ENCODE assay signal across 11 cellular contexts in the genomic region with DNA sequence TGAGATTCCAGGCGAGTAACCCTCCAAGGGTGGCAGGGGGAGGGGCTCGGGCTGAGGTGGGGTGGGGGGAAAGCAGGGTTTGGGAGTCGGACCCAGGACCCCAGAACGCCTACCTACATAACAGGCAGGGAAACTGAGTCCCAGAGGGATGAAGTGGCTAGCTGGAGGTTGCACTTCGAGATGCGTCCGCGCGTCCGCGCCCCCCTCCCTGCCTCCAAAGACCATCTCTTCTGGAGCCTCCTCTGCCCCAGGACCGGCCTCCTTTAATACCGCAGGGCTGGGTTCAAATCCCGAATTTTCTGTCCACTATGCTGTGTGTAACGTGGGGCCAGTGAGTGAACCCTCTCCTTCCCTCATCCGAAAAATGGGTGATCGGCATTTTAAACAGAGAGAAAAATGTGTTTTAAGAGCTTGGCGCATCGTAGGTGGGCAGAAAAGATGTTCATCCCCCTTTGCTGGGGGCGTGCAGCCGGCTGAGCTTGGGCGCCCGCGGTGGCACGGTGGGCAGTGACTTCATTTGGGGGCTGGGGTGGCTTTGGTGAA. TPM values are rescaled to one million over a fixed set of nuclear protein-coding genes. Genes with fewer than 3 reads are reported as not detected.
DNase-seq lines count a peak whose midpoint lies in the region; ATAC-seq and TF ChIP-seq lines count a peak whose summit lies in the region.
"Had no signal": no experiment of that assay in that cellular context is flagged by ENCODE, and none has a peak within 500 bp of the region (broad histone marks: within the 10 kb centered on the region; RNA-seq: fewer than 3 reads in every experiment).

No MANE protein-coding gene starts in this region.

- peaks cover 22% of the 10 kb centered on the region for H3K4me1 ChIP-seq in CD4-positive, alpha-beta memory T cell (ENCODE audit: insufficient read depth, low read length)
- H3K4me1 ChIP-seq in endodermal cell (ENCODE audit: control insufficient read depth, insufficient read depth, low read length) (no peaks in the 10 kb centered on the region), osteoblast (ENCODE audit: insufficient read depth, low read length) (no peaks in the 10 kb centered on the region), SJCRH30 (no peaks in the 10 kb centered on the region)

- peak overlapping the region; percentile 9 for H3K27ac ChIP-seq in CD4-positive, alpha-beta memory T cell (ENCODE audit: low read depth, low read length)
- no peak overlapping the region for H3K27ac ChIP-seq in endodermal cell (ENCODE audit: low read depth, low read length)
- no peak overlapping the region for H3K27ac ChIP-seq in osteoblast (ENCODE audit: low read depth, low read length)
- no peak overlapping the region for H3K27ac ChIP-seq in SJCRH30

- peak overlapping the region in 1 of 2 donors; percentile 40 for H3K4me3 ChIP-seq in CD4-positive, alpha-beta memory T cell (ENCODE audit: low read length in 2 of 2)
- peak overlapping the region; percentile 76 for H3K4me3 ChIP-seq in endodermal cell (ENCODE audit: low read length)
- H3K4me3 ChIP-seq in osteoblast (ENCODE audit: insufficient read depth, low read length) = no peak overlapping the region
- H3K4me3 ChIP-seq in SJCRH30 = no peak overlapping the region

- H3K4me1 Mint-ChIP-seq in CD4-positive, alpha-beta memory T cell = peaks cover 4 to 24% (median 15%) of the 10 kb centered on the region in 4 donors
- H3K4me1 Mint-ChIP-seq in IgD-negative memory B cell (peaks cover 0 to 3% (median 3%) of the 10 kb centered on the region in 3 donors), endodermal cell (peaks cover 4% of the 10 kb centered on the region), CD14-positive monocyte (peaks cover 3% of the 10 kb centered on the region)

- H3K36me3 ChIP-seq in CD4-positive, alpha-beta memory T cell (ENCODE audit: insufficient read depth, low read length) = no peaks in the 10 kb centered on the region
- H3K36me3 ChIP-seq in endodermal cell (ENCODE audit: control insufficient read depth, insufficient read depth, low read length) = no peaks in the 10 kb centered on the region
- no peaks in the 10 kb centered on the region for H3K36me3 ChIP-seq in osteoblast (ENCODE audit: insufficient read depth, low read length)
- no peaks in the 10 kb centered on the region for H3K36me3 ChIP-seq in SJCRH30

- peaks cover 6% of the 10 kb centered on the region for H3K27me3 ChIP-seq in CD4-positive, alpha-beta memory T cell (ENCODE audit: insufficient read depth, low read length)
- H3K27me3 ChIP-seq in endodermal cell (ENCODE audit: control insufficient read depth, insufficient read depth, low read length, poor library complexity, severe bottlenecking) = peaks cover 7% of the 10 kb centered on the region
- H3K27me3 ChIP-seq in osteoblast (ENCODE audit: insufficient read depth, low read length) = peaks cover 37% of the 10 kb centered on the region
- H3K27me3 ChIP-seq in SJCRH30 = peaks cover 23% of the 10 kb centered on the region

- peak overlapping the region in 5 of 7 donors; percentile 15 to 86 (median 83) for H3K27ac Mint-ChIP-seq in CD4-positive, alpha-beta memory T cell
- H3K27ac Mint-ChIP-seq in IgD-negative memory B cell (no peak overlapping the region), endodermal cell (no peak overlapping the region), CD14-positive monocyte (no peak overlapping the region)

- no peak overlapping the region for H3K9ac ChIP-seq in endodermal cell (ENCODE audit: extremely low read depth, low read length, poor library complexity, severe bottlenecking)

- no peaks in the 10 kb centered on the region for H3K79me2 ChIP-seq in osteoblast (ENCODE audit: insufficient read depth, low read length)

- peaks cover 0 to 3% of the 10 kb centered on the region in 2 donors for H3K27me3 Mint-ChIP-seq in CD4-positive, alpha-beta memory T cell
- H3K27me3 Mint-ChIP-seq in IgD-negative memory B cell (peaks cover 21% of the 10 kb centered on the region), endodermal cell (ENCODE audit: insufficient read depth) (peaks cover 12% of the 10 kb centered on the region), CD14-positive monocyte (ENCODE audit: low read depth in 3 of 3) (peaks cover 47 to 75% (median 54%) of the 10 kb centered on the region in 3 donors)

- 5 to 6% methylated on average over 7 to 25 of the region's 25 CpGs for WGBS in endodermal cell (ENCODE audit: insufficient coverage in 1 of 2, insufficient read length in 1 of 2), 2 experiments

- ATAC-seq in GM18868 (IDR thresholded peaks at IDR 0.05; ENCODE audit: unreplicated experiment) (no peak), esophagus mucosa (no peak)

- POLR2A ChIA-PET in CD4-positive, alpha-beta memory T cell (lab: Charles Lee; ENCODE audit: partially characterized antibody) = interaction anchor here (0.5 to 2.7 kb wide), 6 partner anchors 17 to 1261 kb away, joined by 3 to 36 read pairs (median 4); partner anchors contain the start of genes APBA3 and MRPL54

- H2AFZ ChIP-seq in osteoblast (ENCODE audit: low read length) = no peak overlapping the region

- TF ChIP-seq CTCF in endodermal cell (conservative IDR thresholded peaks at IDR 0.05) = no peak
- TF ChIP-seq CTCF in osteoblast (IDR thresholded peaks at IDR 0.05; ENCODE audit: extremely low read depth, low read depth, low read length) = no peak
- no peak for TF ChIP-seq CTCF in CD14-positive monocyte (IDR thresholded peaks at IDR 0.05)

- H3K36me3 Mint-ChIP-seq in CD4-positive, alpha-beta memory T cell = no peaks in the 10 kb centered on the region
- H3K36me3 Mint-ChIP-seq in IgD-negative memory B cell (no peaks in the 10 kb centered on the region), endodermal cell (ENCODE audit: low read depth) (no peaks in the 10 kb centered on the region), CD14-positive monocyte (peaks cover 2 to 3% of the 10 kb centered on the region in 2 donors)

- H3K4me2 ChIP-seq in osteoblast (ENCODE audit: insufficient read depth, low read length) = no peak overlapping the region

- intact Hi-C loops in CD4-positive, alpha-beta memory T cell (cut with micrococcal nuclease) = loop anchor here (1.0 to 5.0 kb wide), 2 partner anchors 40 to 100 kb away; partner anchors contain the start of gene MRPL54
- intact Hi-C loops in CD14-positive monocyte (cut with micrococcal nuclease) = no loop called here

- no peaks in the 10 kb centered on the region for H4K20me1 ChIP-seq in osteoblast (ENCODE audit: insufficient read depth, low read length)

- DNase-seq in CD4-positive, alpha-beta memory T cell = no peak
- DNase-seq in endodermal cell = no peak
- peak; percentile 60 for DNase-seq in osteoblast (ENCODE audit: insufficient read length, low spot score, missing footprints)
- no peak for DNase-seq in CD14-positive monocyte (ENCODE audit: low spot score)
- no peak for DNase-seq in SJCRH30

- H3K9me3 Mint-ChIP-seq in CD4-positive, alpha-beta memory T cell = no peaks in the 10 kb centered on the region
- H3K9me3 Mint-ChIP-seq in IgD-negative memory B cell (no peaks in the 10 kb centered on the region), endodermal cell (no peaks in the 10 kb centered on the region), CD14-positive monocyte (peaks cover 0 to 14% (median 11%) of the 10 kb centered on the region in 7 donors)

- peak overlapping the region; percentile 79 to 88 (median 85) for H3K4me3 Mint-ChIP-seq in CD4-positive, alpha-beta memory T cell
- H3K4me3 Mint-ChIP-seq in IgD-negative memory B cell (peak overlapping the region in 3 of 4 donors; percentile 72 to 83 (median 82)), endodermal cell (peak overlapping the region; percentile 63), CD14-positive monocyte (peak overlapping the region in 1 of 2 donors; percentile 76)

- CTCF ChIA-PET in CD4-positive, alpha-beta memory T cell (lab: Charles Lee; ENCODE audit: partially characterized antibody) = interaction anchor here (1.8 kb wide), 1 partner anchor 41 kb away, joined by 4 read pairs; no protein-coding TSS in a partner anchor

- H3K9me3 ChIP-seq in CD4-positive, alpha-beta memory T cell (ENCODE audit: control insufficient read depth in 1 of 2, low read length in 2 of 2) = no peaks in the 10 kb centered on the region
- no peaks in the 10 kb centered on the region for H3K9me3 ChIP-seq in endodermal cell (ENCODE audit: control insufficient read depth, low read length)
- H3K9me3 ChIP-seq in osteoblast (ENCODE audit: low read depth, low read length) = no peaks in the 10 kb centered on the region
- H3K9me3 ChIP-seq in SJCRH30 (replicated peaks) = no peaks in the 10 kb centered on the region

RNA-seq across cellular contexts. Expression of gene TJP3, which starts 13.8 kb away (rescaled TPM):
- 10 to 100 TPM; 20.2 to 21.1 TPM for total RNA-seq in CD4-positive, alpha-beta memory T cell
- polyA plus RNA-seq in CD4-positive, alpha-beta memory T cell = 10 to 100 TPM; 17.6 to 23.4 TPM
- polyA plus RNA-seq in IgD-negative memory B cell = 4.9 TPM
- total RNA-seq in endodermal cell = 10 to 100 TPM; 15.7 to 25.9 TPM
- 6.2 TPM for polyA plus RNA-seq in endodermal cell (2013, experiment 1 of 2)
- 3.4 TPM for polyA plus RNA-seq in endodermal cell (2013, experiment 2 of 2)
- total RNA-seq in osteoblast = not detected in 2 replicates
- not detected for polyA plus RNA-seq in CD14-positive monocyte
- total RNA-seq in SJCRH30 (2014; rRNA removed; shearing (Covaris generic)) = not detected in 2 replicates
- 40.9 TPM for total RNA-seq in esophagus mucosa

RNA-seq across cellular contexts. Expression of gene PIP5K1C, which starts 21.7 kb away (rescaled TPM):
- 10 to 100 TPM; 28.2 to 29.7 TPM for total RNA-seq in CD4-positive, alpha-beta memory T cell
- 10 to 100 TPM in 1 of 2 donors, 1 to 10 TPM in 1; 1.7 to 19.3 TPM for polyA plus RNA-seq in CD4-positive, alpha-beta memory T cell
- polyA plus RNA-seq in IgD-negative memory B cell (11.5 TPM), CD14-positive monocyte (10 to 100 TPM in 1 of 2 donors, 1 to 10 TPM in 1; 6.5 to 10.1 TPM)
- total RNA-seq in endodermal cell (10 to 100 TPM; 43.5 to 51.5 TPM), osteoblast (30.4 and 31.5 TPM in 2 replicates), esophagus mucosa (16.4 TPM)
- 25.0 TPM for polyA plus RNA-seq in endodermal cell (2013, experiment 1 of 2)
- 23.0 TPM for polyA plus RNA-seq in endodermal cell (2013, experiment 2 of 2)
- 11.8 and 12.2 TPM in 2 replicates for total RNA-seq in SJCRH30 (2014; rRNA removed; shearing (Covaris generic))

RNA-seq across cellular contexts. Expression of gene APBA3, which starts 39.5 kb away (rescaled TPM):
- total RNA-seq in CD4-positive, alpha-beta memory T cell = 10 to 100 TPM; 83.4 to 86.3 TPM
- polyA plus RNA-seq in CD4-positive, alpha-beta memory T cell = 10 to 100 TPM; 33.1 to 37.0 TPM
- polyA plus RNA-seq in IgD-negative memory B cell (36.9 TPM), CD14-positive monocyte (10 to 100 TPM; 14.5 to 16.1 TPM)
- total RNA-seq in endodermal cell (10 to 100 TPM; 27.5 to 42.2 TPM), osteoblast (22.4 and 24.2 TPM in 2 replicates), esophagus mucosa (10.9 TPM)
- 23.5 TPM for polyA plus RNA-seq in endodermal cell (2013, experiment 1 of 2)
- polyA plus RNA-seq in endodermal cell (2013, experiment 2 of 2) = 22.8 TPM
- 15.0 and 15.2 TPM in 2 replicates for total RNA-seq in SJCRH30 (2014; rRNA removed; shearing (Covaris generic))

RNA-seq across cellular contexts. Expression of gene MRPL54, which starts 40.5 kb away (rescaled TPM):
- total RNA-seq in CD4-positive, alpha-beta memory T cell = 10 to 100 TPM; 36.7 to 38.6 TPM
- 100 to 1,000 TPM; 102 to 107 TPM for polyA plus RNA-seq in CD4-positive, alpha-beta memory T cell
- polyA plus RNA-seq in IgD-negative memory B cell = 138 TPM
- 10 to 100 TPM; 38.1 to 38.9 TPM for total RNA-seq in endodermal cell
- 41.9 TPM for polyA plus RNA-seq in endodermal cell (2013, experiment 1 of 2)
- 32.2 TPM for polyA plus RNA-seq in endodermal cell (2013, experiment 2 of 2)
- 41.6 and 44.8 TPM in 2 replicates for total RNA-seq in osteoblast
- polyA plus RNA-seq in CD14-positive monocyte = 100 to 1,000 TPM; 115 to 133 TPM
- total RNA-seq in SJCRH30 (2014; rRNA removed; shearing (Covaris generic)) = 23.9 and 29.4 TPM in 2 replicates
- 62.3 TPM for total RNA-seq in esophagus mucosa

RNA-seq across cellular contexts. Expression of gene RAX2, which starts 50.1 kb away (rescaled TPM):
- total RNA-seq in CD4-positive, alpha-beta memory T cell = not detected
- not detected for polyA plus RNA-seq in CD4-positive, alpha-beta memory T cell
- polyA plus RNA-seq in IgD-negative memory B cell = not detected
- total RNA-seq in endodermal cell = not detected
- not detected for polyA plus RNA-seq in endodermal cell (2013, experiment 1 of 2)
- polyA plus RNA-seq in endodermal cell (2013, experiment 2 of 2) = not detected
- not detected in 2 replicates for total RNA-seq in osteoblast
- polyA plus RNA-seq in CD14-positive monocyte = not detected
- not detected in 2 replicates for total RNA-seq in SJCRH30 (2014; rRNA removed; shearing (Covaris generic))
- not detected for total RNA-seq in esophagus mucosa
- total RNA-seq: dermis blood vessel endothelial cell, Right ventricle myocardium inferior had no signal
- polyA plus RNA-seq: keratinocyte had no signal

Comparison
In these comparisons a context has a peak if more than half of its experiments do, and no peak if none do; other contexts are left out.
1. H3K27ac Mint-ChIP-seq: peak in CD4-positive, alpha-beta memory T cell (5 of 7); none in IgD-negative memory B cell (0 of 3), endodermal cell (single experiment) and CD14-positive monocyte (0 of 7).
2. RNA of gene TJP3, which starts 13.8 kb away (total RNA-seq): 40.9 TPM in esophagus mucosa (single experiment), 15.7 to 25.9 TPM in endodermal cell and 20.2 to 21.1 TPM in CD4-positive, alpha-beta memory T cell; not detected in osteoblast and not detected in SJCRH30; every median in the first group is over 10 times any median in the second.